In the genomic region with DNA sequence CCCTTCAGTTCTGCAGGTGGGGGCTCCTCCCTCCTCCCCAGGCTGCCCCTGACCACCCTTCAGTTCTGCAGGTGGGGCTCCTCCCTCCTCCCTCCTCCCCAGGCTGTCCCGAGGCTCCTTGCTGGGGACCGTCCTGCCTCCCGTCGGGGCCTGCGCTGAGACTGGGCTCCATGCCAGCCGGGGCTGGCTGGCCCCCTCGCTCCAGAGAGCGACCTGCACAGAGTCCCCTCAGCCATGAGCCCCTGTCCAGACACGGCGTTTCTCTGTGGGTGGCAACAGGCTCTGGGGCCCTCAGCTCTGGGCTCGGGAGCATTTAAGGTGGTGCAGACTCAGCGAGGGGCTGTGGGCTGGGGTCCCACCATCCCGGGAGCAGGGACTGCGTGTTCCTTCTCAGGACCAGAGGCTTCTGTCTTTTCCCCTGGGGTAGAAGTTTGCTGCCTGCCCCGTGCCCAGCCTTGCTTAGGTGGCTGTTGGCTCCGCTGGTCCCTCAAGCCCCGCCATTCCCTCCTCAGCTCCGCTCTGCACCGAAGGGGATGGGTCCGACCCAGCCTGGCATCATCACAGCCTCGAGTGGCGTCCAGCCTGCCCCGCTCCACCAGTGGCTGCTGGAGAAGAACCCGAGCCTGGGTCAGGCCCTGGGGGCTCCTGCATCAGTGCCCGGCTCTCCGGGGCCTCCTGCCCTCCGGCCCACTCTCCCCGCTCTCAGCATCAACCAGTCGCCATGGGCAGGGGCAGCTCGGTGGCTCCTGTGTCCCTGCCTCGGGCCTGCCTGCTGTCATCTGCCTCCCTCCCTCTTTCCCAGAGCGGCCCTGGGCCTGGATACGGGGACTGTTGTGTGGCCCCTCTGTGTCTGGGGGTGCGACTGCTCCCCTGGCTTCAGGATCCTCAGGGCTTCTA, we compare ENCODE assay signal across 20 cellular contexts.
"Had no signal": no experiment of that assay in that cellular context is flagged by ENCODE, and none has a peak within 500 bp of the region (broad histone marks: within the 10 kb centered on the region; RNA-seq: fewer than 3 reads in every experiment).

No MANE protein-coding gene starts in this region.

- H3K4me3 ChIP-seq: ascending aorta, lung, neural progenitor cell, prostate gland, right atrium auricular region, tibial nerve, vagina had no signal

- H3K4me1 ChIP-seq: ascending aorta, neural progenitor cell, prostate gland, right atrium auricular region, vagina had no signal

- H3K9me3 ChIP-seq: ascending aorta, prostate gland, right atrium auricular region, tibial nerve, vagina had no signal

- H3K27ac ChIP-seq: ascending aorta, neural progenitor cell, prostate gland, right atrium auricular region, tibial nerve, vagina had no signal

- H3K4me3 Mint-ChIP-seq: activated B cell treated with CpG ODN at 0.5 μM for 24 hours; activated CD4-positive, alpha-beta memory T cell treated with anti-CD3 and anti-CD28 coated beads for 36 hours; mesothelial cell of epicardium; neural progenitor cell had no signal

- ATAC-seq: left colon; stimulated activated naive CD8-positive, alpha-beta T cell treated with anti-CD3 and anti-CD28 coated beads, Interleukin-15, Interleukin-2, amounts not matched to agents 100 U/mL and 50 U/mL, for 24 hours had no signal

- H3K27ac Mint-ChIP-seq: activated B cell treated with CpG ODN at 0.5 μM for 24 hours; activated CD4-positive, alpha-beta memory T cell treated with anti-CD3 and anti-CD28 coated beads for 36 hours; neural progenitor cell had no signal

- H3K27me3 Mint-ChIP-seq: activated B cell treated with CpG ODN at 0.5 μM for 24 hours; activated CD4-positive, alpha-beta memory T cell treated with anti-CD3 and anti-CD28 coated beads for 36 hours had no signal

- DNase-seq: activated B cell treated with CpG ODN at 0.5 μM for 24 hours; activated CD4-positive, alpha-beta memory T cell treated with anti-CD3 and anti-CD28 coated beads for 36 hours; activated CD4-positive, alpha-beta T cell treated with anti-CD3 and anti-CD28 coated beads for 4 hours; activated naive CD4-positive, alpha-beta T cell; activated T-cell treated with anti-CD3 and anti-CD28 coated beads for 4 hours; effector CD8-positive, alpha-beta T cell; foreskin fibroblast; hippocampal formation; left colon; stimulated activated CD4-positive, alpha-beta T cell treated with anti-CD3 and anti-CD28 coated beads, Interleukin-2, amount 100 ng/mL, for 24 hours; stimulated activated naive CD8-positive, alpha-beta T cell treated with anti-CD3 and anti-CD28 coated beads, Interleukin-15, Interleukin-2, amounts not matched to agents 100 U/mL and 50 U/mL, for 24 hours; SW 1271 had no signal

- H3K9me3 Mint-ChIP-seq: activated B cell treated with CpG ODN at 0.5 μM for 24 hours; activated CD4-positive, alpha-beta memory T cell treated with anti-CD3 and anti-CD28 coated beads for 36 hours; mesothelial cell of epicardium; neural progenitor cell had no signal

- H3K27me3 ChIP-seq: ascending aorta, neural progenitor cell, right atrium auricular region, tibial nerve, vagina had no signal

- H3K36me3 ChIP-seq: neural progenitor cell, prostate gland had no signal
